ENCODE assay signal across 27 cellular contexts in the genomic region with DNA sequence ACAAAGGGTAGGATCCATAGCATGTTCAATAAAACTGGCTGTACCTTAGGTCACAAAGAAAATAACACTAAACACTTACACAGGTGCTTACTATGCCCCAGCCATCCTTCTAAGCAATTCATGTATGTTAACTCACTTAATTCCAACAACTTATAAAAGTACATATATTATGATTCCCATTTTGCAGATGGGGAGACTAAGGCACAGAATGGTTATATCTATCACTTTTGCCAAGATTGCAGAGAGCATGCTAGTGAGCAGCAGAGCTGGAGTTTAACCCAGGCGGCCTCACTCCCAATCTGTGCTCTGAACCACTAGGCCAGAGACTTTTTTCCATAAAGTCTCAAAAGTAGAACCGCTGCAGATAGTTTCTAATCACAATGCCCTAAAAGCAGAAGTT.
"Had no signal": no experiment of that assay in that cellular context is flagged by ENCODE, and none has a peak within 500 bp of the region (broad histone marks: within the 10 kb centered on the region; RNA-seq: fewer than 3 reads in every experiment).

No MANE protein-coding gene starts in this region.

- ATAC-seq: stimulated activated effector memory CD8-positive, alpha-beta T cell treated with anti-CD3 and anti-CD28 coated beads, Interleukin-12 subunit alpha, Interleukin-12 subunit beta, amount 100 ng/mL, for 72 hours; stimulated activated memory B cell treated with anti-CD40 and anti-IgM and Interleukin-4, amounts not matched to agents 10 μg/mL and 1 μg/mL and 100 μg/mL, for 72 hours; stimulated activated naive B cell treated with anti-CD40 and anti-IgM and Interleukin-4, amounts not matched to agents 10 μg/mL and 1 μg/mL and 100 μg/mL, for 72 hours; stimulated activated naive CD8-positive, alpha-beta T cell treated with anti-CD3 and anti-CD28 coated beads, Interleukin-15, amount 100 ng/mL, for 72 hours; stimulated activated naive CD8-positive, alpha-beta T cell treated with anti-CD3 and anti-CD28 coated beads, Interleukin-15, Interleukin-2, amounts not matched to agents 100 U/mL and 50 U/mL, for 24 hours; upper lobe of right lung had no signal

- H3K4me1 ChIP-seq: stomach, suprapubic skin, testis, thyroid gland, tibial artery, tibial nerve, transverse colon, upper lobe of left lung, upper lobe of right lung, uterus, vagina had no signal

- H3K27ac ChIP-seq: stomach, suprapubic skin, testis, thoracic aorta, thyroid gland, tibial artery, tibial nerve, transverse colon, upper lobe of left lung, upper lobe of right lung, uterus, vagina had no signal

- H3K27me3 ChIP-seq: stomach, suprapubic skin, testis, thyroid gland, tibial artery, tibial nerve, transverse colon, upper lobe of left lung, upper lobe of right lung, uterus, vagina had no signal

- DNase-seq: stimulated activated CD4-positive, alpha-beta T cell treated with anti-CD3 and anti-CD28 coated beads, Interleukin-2, amount 100 ng/mL, for 48 hours; stimulated activated CD4-positive, alpha-beta T cell treated with anti-CD3 and anti-CD28 coated beads, Interleukin-4, amount 100 ng/mL, for 1 hour; stimulated activated CD4-positive, alpha-beta T cell treated with anti-CD3 and anti-CD28 coated beads, Interleukin-4, amount 100 ng/mL, for 24 hours; stimulated activated CD4-positive, alpha-beta T cell treated with anti-CD3 and anti-CD28 coated beads, Interleukin-4, amount 100 ng/mL, for 4 hours; stimulated activated CD8-positive, alpha-beta memory T cell treated with anti-CD3 and anti-CD28 coated beads, Interleukin-4, amount 100 ng/mL, for 48 hours; stimulated activated naive B cell treated with anti-CD40 and anti-IgM and Interleukin-4, amounts not matched to agents 10 μg/mL and 1 μg/mL and 100 μg/mL, for 72 hours; stimulated activated naive CD4-positive, alpha-beta T cell; stimulated activated naive CD4-positive, alpha-beta T cell treated with Interleukin-2 at 50 U/mL for 16 hours; stimulated activated naive CD8-positive, alpha-beta T cell treated with anti-CD3 and anti-CD28 coated beads, Interleukin-15, amount 100 ng/mL, for 72 hours; stimulated activated naive CD8-positive, alpha-beta T cell treated with anti-CD3 and anti-CD28 coated beads, Interleukin-15, Interleukin-2, amounts not matched to agents 100 U/mL and 50 U/mL, for 24 hours; stomach; substantia nigra; testis; thyroid gland; tibial artery; transverse colon; trophoblast cell; upper lobe of left lung; upper lobe of right lung; uterus had no signal

- H3K36me3 ChIP-seq: stomach, suprapubic skin, thoracic aorta, thyroid gland, tibial artery, tibial nerve, transverse colon, upper lobe of left lung, upper lobe of right lung, uterus, vagina had no signal

- H3K9me3 ChIP-seq: suprapubic skin, testis, thoracic aorta, thyroid gland, transverse colon, upper lobe of right lung, uterus, vagina had no signal

- FAIRE-seq: urothelium cell line had no signal

- H3K4me3 ChIP-seq: stomach, suprapubic skin, testis, thoracic aorta, thyroid gland, tibial artery, tibial nerve, transverse colon, upper lobe of left lung, upper lobe of right lung, uterus, vagina had no signal
